In genomic region chr14:92748259-92749016, GRCh38 we compare ENCODE assay signal across 8 cellular contexts. TPM values are rescaled to one million over a fixed set of nuclear protein-coding genes. Genes with fewer than 3 reads are reported as not detected.
DNase-seq lines count a peak whose midpoint lies in the region; TF ChIP-seq lines count a peak whose summit lies in the region.

LGMN (minus strand) TSS chr14:92748627; CDS start chr14:92732786, 15,841 bp downstream.

- peak within 1 kb of the TSS; percentile 92 for H3K27ac ChIP-seq in left ventricle myocardium inferior (replicated peaks)

- H3K9me3 Mint-ChIP-seq in T-helper 1 cell treated with Interleukin-12 subunit alpha and Interleukin-12 subunit beta and Interleukin-4 antibody, amounts not matched to agents 30 μg/mL and 1 μg/mL, for 36 hours = no peaks in the 10 kb centered on the region
- H3K9me3 Mint-ChIP-seq in type B pancreatic cell = peaks cover 3% of the 10 kb centered on the region

- peaks cover 72% of the 10 kb centered on the region for H3K27me3 Mint-ChIP-seq in T-helper 1 cell treated with Interleukin-12 subunit alpha and Interleukin-12 subunit beta and Interleukin-4 antibody, amounts not matched to agents 30 μg/mL and 1 μg/mL, for 36 hours (ENCODE audit: low read depth)
- no peaks in the 10 kb centered on the region for H3K27me3 Mint-ChIP-seq in type B pancreatic cell

- intact Hi-C loops in left ventricle myocardium inferior (cut with micrococcal nuclease) = no loop called here
- intact Hi-C loops in posterior vena cava (cut with DNase I) = no loop called here

- H3K27ac Mint-ChIP-seq in T-helper 1 cell treated with Interleukin-12 subunit alpha and Interleukin-12 subunit beta and Interleukin-4 antibody, amounts not matched to agents 30 μg/mL and 1 μg/mL, for 36 hours = no peak within 1 kb of the TSS
- H3K27ac Mint-ChIP-seq in type B pancreatic cell = peak within 1 kb of the TSS; percentile 90

- no peak for TF ChIP-seq CTCF in left ventricle myocardium inferior (IDR thresholded peaks at IDR 0.05; ENCODE audit: borderline replicate concordance)
- TF ChIP-seq CTCF in type B pancreatic cell (conservative IDR thresholded peaks at IDR 0.05) = no peak

- H3K4me3 Mint-ChIP-seq in T-helper 1 cell treated with Interleukin-12 subunit alpha and Interleukin-12 subunit beta and Interleukin-4 antibody, amounts not matched to agents 30 μg/mL and 1 μg/mL, for 36 hours = peak within 1 kb of the TSS; percentile 68
- peak within 1 kb of the TSS; percentile 89 for H3K4me3 Mint-ChIP-seq in type B pancreatic cell

- H3K27me3 ChIP-seq in left ventricle myocardium inferior (ENCODE audit: low read depth) = no peaks in the 10 kb centered on the region

- H3K4me1 Mint-ChIP-seq in T-helper 1 cell treated with Interleukin-12 subunit alpha and Interleukin-12 subunit beta and Interleukin-4 antibody, amounts not matched to agents 30 μg/mL and 1 μg/mL, for 36 hours (ENCODE audit: low read depth) = peaks cover 29% of the 10 kb centered on the region
- peaks cover 22% of the 10 kb centered on the region for H3K4me1 Mint-ChIP-seq in type B pancreatic cell (ENCODE audit: unreplicated experiment)

- peaks cover under 1% of the 10 kb centered on the region for H3K36me3 ChIP-seq in left ventricle myocardium inferior

- peak; percentile 95 for DNase-seq in ELF-1 (ENCODE audit: low read depth, low spot score)
- DNase-seq in GOT3 (lab: John Stamatoyannopoulos, UW) = peak; percentile 52
- DNase-seq in NCI-H1048 (lab: John Stamatoyannopoulos, UW) = peak; percentile 49
- DNase-seq in anterior cingulate cortex (lab: John Stamatoyannopoulos, UW) = peak; percentile 73 to 99 (median 96)
- DNase-seq in left ventricle myocardium inferior = peak; percentile 97
- peak; percentile 98 for DNase-seq in posterior vena cava (ENCODE audit: low spot score)
- DNase-seq in type B pancreatic cell (ENCODE audit: extremely low spot score, unreplicated experiment) = peak; percentile 92

- peak within 1 kb of the TSS; percentile 96 for H3K4me3 ChIP-seq in left ventricle myocardium inferior

- no peaks in the 10 kb centered on the region for H3K9me3 ChIP-seq in left ventricle myocardium inferior (replicated peaks)

- H3K4me1 ChIP-seq in left ventricle myocardium inferior = peaks cover 51% of the 10 kb centered on the region

- H3K36me3 Mint-ChIP-seq in T-helper 1 cell treated with Interleukin-12 subunit alpha and Interleukin-12 subunit beta and Interleukin-4 antibody, amounts not matched to agents 30 μg/mL and 1 μg/mL, for 36 hours (ENCODE audit: low read depth) = peaks cover 3% of the 10 kb centered on the region
- H3K36me3 Mint-ChIP-seq in type B pancreatic cell = peaks cover 13% of the 10 kb centered on the region

RNA-seq across cellular contexts. Expression of gene LGMN, which starts in this region (rescaled TPM):
- total RNA-seq in left ventricle myocardium inferior (100 TPM), posterior vena cava (100 to 1,000 TPM in 1 of 2 donors, 10 to 100 TPM in 1; 71.1 to 105 TPM), type B pancreatic cell (ENCODE audit: low replicate concordance) (71.2 and 80.3 TPM in 2 replicates)

Comparison
In these comparisons a context has a peak if more than half of its experiments do, and no peak if none do; other contexts are left out.
1. Peak in every context shown above with its lines: DNase-seq, H3K4me3 ChIP-seq and H3K27ac ChIP-seq.